Comparison of ENCODE assay signal across 1 cellular context in genomic region chr22:20025401-20026203, GRCh38.
TF ChIP-seq lines count a peak whose summit lies in the region.

No MANE protein-coding gene starts in this region.

TF ChIP-seq in K562, 482 proteins besides CTCF, POLR2A, EP300 and RAD21 (continued from another document):
- TF ChIP-seq MGA (IDR thresholded peaks at IDR 0.05) (no peak), FOXA1 (IDR thresholded peaks at IDR 0.05; ENCODE audit: borderline replicate concordance) (no peak), ZNF583 (CRISPR knock-in tag; IDR thresholded peaks at IDR 0.05) (peak; percentile 98), NR3C1 (CRISPR knock-in tag; IDR thresholded peaks at IDR 0.05) (no peak), RFX7 (CRISPR knock-in tag; IDR thresholded peaks at IDR 0.05) (0 out of 2 replicates have a peak, but pooled peaks have one; percentile 58), EZH2 (IDR thresholded peaks at IDR 0.05; ENCODE audit: borderline replicate concordance, low read depth, low read length) (peak; percentile 95; the same call in 1 of the 2 replicates), HLTF (IDR thresholded peaks at IDR 0.05) (no peak), TCF7 (IDR thresholded peaks at IDR 0.05; ENCODE audit: borderline replicate concordance) (no peak), FOXK1 (CRISPR knock-in tag; IDR thresholded peaks at IDR 0.05; ENCODE audit: borderline replicate concordance) (no peak), CHCHD3 (CRISPR knock-in tag; IDR thresholded peaks at IDR 0.05) (peak; percentile 94), ZNF75A (CRISPR knock-in tag; IDR thresholded peaks at IDR 0.05) (0 out of 2 replicates have a peak, but pooled peaks have one; percentile 46), ZNF586 (CRISPR knock-in tag; conservative IDR thresholded peaks at IDR 0.05) (0 out of 2 replicates have a peak, but pooled peaks have one; percentile 62), BACH1 (tag; IDR thresholded peaks at IDR 0.05) (no peak), ZNF444 (CRISPR knock-in tag; IDR thresholded peaks at IDR 0.05) (peak; percentile 94), MAFG (tag; conservative IDR thresholded peaks at IDR 0.05) (no peak), MIER1 (IDR thresholded peaks at IDR 0.05; ENCODE audit: low read depth) (no peak), GATAD2B (IDR thresholded peaks at IDR 0.05; ENCODE audit: borderline replicate concordance) (no peak), JUNB (CRISPR knock-in tag; conservative IDR thresholded peaks at IDR 0.05) (peak; percentile 50; the same call in 1 of the 2 replicates), HIVEP1 (CRISPR knock-in tag; IDR thresholded peaks at IDR 0.05) (peak; percentile 91), FOXO4 (CRISPR knock-in tag; IDR thresholded peaks at IDR 0.05) (peak; percentile 96), HOXB6 (CRISPR knock-in tag; IDR thresholded peaks at IDR 0.05; ENCODE audit: borderline replicate concordance) (peak; percentile 67; the same call in 1 of the 2 replicates)
- TF ChIP-seq, protein P1, sequence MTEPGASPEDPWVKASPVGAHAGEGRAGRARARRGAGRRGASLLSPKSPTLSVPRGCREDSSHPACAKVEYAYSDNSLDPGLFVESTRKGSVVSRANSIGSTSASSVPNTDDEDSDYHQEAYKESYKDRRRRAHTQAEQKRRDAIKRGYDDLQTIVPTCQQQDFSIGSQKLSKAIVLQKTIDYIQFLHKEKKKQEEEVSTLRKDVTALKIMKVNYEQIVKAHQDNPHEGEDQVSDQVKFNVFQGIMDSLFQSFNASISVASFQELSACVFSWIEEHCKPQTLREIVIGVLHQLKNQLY (CRISPR knock-in tag; conservative IDR thresholded peaks at IDR 0.05), result no peak; a peak in 1 of 4 replicates
- TF ChIP-seq, protein P2, sequence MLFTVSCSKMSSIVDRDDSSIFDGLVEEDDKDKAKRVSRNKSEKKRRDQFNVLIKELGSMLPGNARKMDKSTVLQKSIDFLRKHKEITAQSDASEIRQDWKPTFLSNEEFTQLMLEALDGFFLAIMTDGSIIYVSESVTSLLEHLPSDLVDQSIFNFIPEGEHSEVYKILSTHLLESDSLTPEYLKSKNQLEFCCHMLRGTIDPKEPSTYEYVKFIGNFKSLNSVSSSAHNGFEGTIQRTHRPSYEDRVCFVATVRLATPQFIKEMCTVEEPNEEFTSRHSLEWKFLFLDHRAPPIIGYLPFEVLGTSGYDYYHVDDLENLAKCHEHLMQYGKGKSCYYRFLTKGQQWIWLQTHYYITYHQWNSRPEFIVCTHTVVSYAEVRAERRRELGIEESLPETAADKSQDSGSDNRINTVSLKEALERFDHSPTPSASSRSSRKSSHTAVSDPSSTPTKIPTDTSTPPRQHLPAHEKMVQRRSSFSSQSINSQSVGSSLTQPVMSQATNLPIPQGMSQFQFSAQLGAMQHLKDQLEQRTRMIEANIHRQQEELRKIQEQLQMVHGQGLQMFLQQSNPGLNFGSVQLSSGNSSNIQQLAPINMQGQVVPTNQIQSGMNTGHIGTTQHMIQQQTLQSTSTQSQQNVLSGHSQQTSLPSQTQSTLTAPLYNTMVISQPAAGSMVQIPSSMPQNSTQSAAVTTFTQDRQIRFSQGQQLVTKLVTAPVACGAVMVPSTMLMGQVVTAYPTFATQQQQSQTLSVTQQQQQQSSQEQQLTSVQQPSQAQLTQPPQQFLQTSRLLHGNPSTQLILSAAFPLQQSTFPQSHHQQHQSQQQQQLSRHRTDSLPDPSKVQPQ (CRISPR knock-in tag; IDR thresholded peaks at IDR 0.05; ENCODE audit: borderline replicate concordance), result peak; percentile 94
